23 cellular contexts compared by ENCODE assay signal in the genomic region with DNA sequence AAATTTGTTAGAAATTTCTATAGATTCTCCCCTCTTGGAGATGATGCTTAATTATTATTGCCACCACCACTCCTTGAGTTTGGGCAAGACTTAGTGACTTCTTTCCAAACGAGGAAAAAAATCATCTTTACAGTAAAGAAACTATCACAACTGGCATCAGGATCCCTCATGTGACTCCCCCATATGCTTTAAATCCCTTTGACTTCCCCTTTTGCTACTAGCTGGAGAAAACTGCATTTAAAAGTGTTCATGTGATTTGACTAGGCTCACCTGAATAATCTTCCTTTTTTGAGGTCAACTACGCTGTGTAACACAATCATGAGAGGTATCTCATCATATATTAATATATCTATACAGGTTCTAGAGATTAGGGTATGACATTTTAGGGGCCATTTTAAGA.
"Had no signal": no experiment of that assay in that cellular context is flagged by ENCODE, and none has a peak within 500 bp of the region (broad histone marks: within the 10 kb centered on the region; RNA-seq: fewer than 3 reads in every experiment).

No MANE protein-coding gene starts in this region.

- H3K36me3 ChIP-seq: adrenal gland, MG63 had no signal

- FAIRE-seq: bronchial epithelial cell had no signal

- H3K4me3 ChIP-seq: adrenal gland, MG63, SK-N-MC had no signal

- H3K9me3 ChIP-seq: adrenal gland, MG63 had no signal

- ATAC-seq: activated CD8-positive, alpha-beta T cell treated with anti-CD3 and anti-CD28 coated beads for 36 hours; activated naive CD4-positive, alpha-beta T cell treated with anti-CD3 and anti-CD28 coated beads, Interleukin-2, amount 50 U/mL, for 72 hours; activated T-cell treated with anti-CD3 and anti-CD28 coated beads, Interleukin-2, amount 50 U/mL, for 4 hours had no signal

- H3K4me1 ChIP-seq: adrenal gland had no signal

- DNase-seq: activated CD4-positive, alpha-beta T cell treated with anti-CD3 and anti-CD28 coated beads, Interleukin-2, amount 10 ng/mL, durations not matched to agents 24 days and 14 days; activated CD4-positive, alpha-beta T cell treated with anti-CD3 and anti-CD28 coated beads, Interleukin-2, amount 50 U/mL, for 4 hours; activated CD8-positive, alpha-beta memory T cell treated with anti-CD3 and anti-CD28 coated beads, Interleukin-2, amount 50 U/mL, for 4 hours; activated CD8-positive, alpha-beta T cell treated with anti-CD3 and anti-CD28 coated beads for 36 hours; activated gamma-delta T cell treated with Interleukin-2 at 50 U/mL for 16 hours; activated naive CD4-positive, alpha-beta T cell treated with anti-CD3 and anti-CD28 coated beads for 36 hours; activated T-cell treated with anti-CD3 and anti-CD28 coated beads for 4 hours; activated T-cell treated with anti-CD3 and anti-CD28 coated beads, Interleukin-2, amount 50 U/mL, for 4 hours; adrenal gland; caudate nucleus; cerebellar nuclear complex; KG1; MG63; NCI-H1092; NCI-H1436 treated with DMSO at 0.1 percent for 48 hours; NCI-H1694 treated with DMSO at 0.1 percent for 48 hours; NCI-H2029; NCI-H345; NCI-H524 treated with DMSO at 0.1 percent for 48 hours; Right ventricle myocardium superior had no signal

- H3K27ac ChIP-seq: adrenal gland, SK-N-MC had no signal

- H3K27me3 ChIP-seq: MG63 had no signal
